Comparison of ENCODE assay signal across 14 cellular contexts in genomic region chr12:107322063-107322462, GRCh38.
DNase-seq lines count a peak whose midpoint lies in the region; ATAC-seq, FAIRE-seq and TF ChIP-seq lines count a peak whose summit lies in the region.
"Had no signal": no experiment of that assay in that cellular context is flagged by ENCODE, and none has a peak within 500 bp of the region (broad histone marks: within the 10 kb centered on the region; RNA-seq: fewer than 3 reads in every experiment).

No MANE protein-coding gene starts in this region.

- POLR2A ChIA-PET in activated CD4-positive, alpha-beta T cell treated with anti-CD3 and anti-CD28 coated beads for 36 hours (lab: Charles Lee) = no interaction called here

- in situ Hi-C loops in mammary epithelial cell (cut with MboI; ENCODE audit: low sequenced_read_pairs in 2 of 2) = no loop called here

- intact Hi-C loops in activated CD4-positive, alpha-beta T cell treated with anti-CD3 and anti-CD28 coated beads for 36 hours (cut with DNase I, micrococcal nuclease) = loop anchor here (2.0 to 10.0 kb wide), 3 partner anchors 35 to 1373 kb away; partner anchors contain the start of genes ISCU (in 1 of the 2) and SART3 (in 1 of the 2)
- intact Hi-C loops in mammary epithelial cell (cut with micrococcal nuclease) (loop anchor here (5.0 kb wide), 1 partner anchor 35 kb away; no protein-coding TSS in a partner anchor), pancreas (cut with DNase I) (no loop called here)

- H3K79me2 ChIP-seq in mammary epithelial cell (ENCODE audit: insufficient read depth, low read length) = peaks cover 70% of the 10 kb centered on the region
- H3K79me2 ChIP-seq in mesendoderm (ENCODE audit: control insufficient read depth, insufficient read depth, low read length) = no peaks in the 10 kb centered on the region

- peak overlapping the region; percentile 86 for H3K4me3 Mint-ChIP-seq in activated CD4-positive, alpha-beta T cell treated with anti-CD3 and anti-CD28 coated beads for 36 hours

- H3K56ac ChIP-seq in mesendoderm (ENCODE audit: low read length) = no peak overlapping the region

- H3K79me1 ChIP-seq in mesendoderm (ENCODE audit: low read length) = no peaks in the 10 kb centered on the region

- peak overlapping the region; percentile 95 for H3K27ac Mint-ChIP-seq in activated CD4-positive, alpha-beta T cell treated with anti-CD3 and anti-CD28 coated beads for 36 hours

- H3K27me3 Mint-ChIP-seq in activated CD4-positive, alpha-beta T cell treated with anti-CD3 and anti-CD28 coated beads for 36 hours = no peaks in the 10 kb centered on the region

- no peak overlapping the region for H2BK5ac ChIP-seq in mesendoderm (ENCODE audit: low read length)

- H3K4me3 ChIP-seq in mammary epithelial cell (replicated peaks in 1 of 3; ENCODE audit: insufficient read depth in 1 of 3, low read depth in 2 of 3, low read length in 3 of 3) = no peak overlapping the region
- H3K4me3 ChIP-seq in mesendoderm (ENCODE audit: low read length) = no peak overlapping the region
- no peak overlapping the region for H3K4me3 ChIP-seq in pancreas
- H3K4me3 ChIP-seq: esophagus muscularis mucosa had no signal

- H3K4me1 Mint-ChIP-seq in activated CD4-positive, alpha-beta T cell treated with anti-CD3 and anti-CD28 coated beads for 36 hours = peaks cover 50% of the 10 kb centered on the region

- H3K36me3 ChIP-seq in mammary epithelial cell (ENCODE audit: insufficient read depth, low read length) (no peaks in the 10 kb centered on the region), mesendoderm (ENCODE audit: control insufficient read depth, insufficient read depth, low read length) (no peaks in the 10 kb centered on the region), pancreas (no peaks in the 10 kb centered on the region)
- H3K36me3 ChIP-seq: esophagus muscularis mucosa, Peyer's patch, upper lobe of left lung had no signal

- H3K9ac ChIP-seq in mammary epithelial cell (ENCODE audit: insufficient read depth, low read length) (no peak overlapping the region), mesendoderm (ENCODE audit: low read length) (no peak overlapping the region)

- no peaks in the 10 kb centered on the region for H3K9me3 Mint-ChIP-seq in activated CD4-positive, alpha-beta T cell treated with anti-CD3 and anti-CD28 coated beads for 36 hours (ENCODE audit: low read depth)

- no peak overlapping the region for H3K4ac ChIP-seq in mesendoderm (ENCODE audit: low read depth, low read length)

- DNase-seq in activated CD4-positive, alpha-beta T cell treated with anti-CD3 and anti-CD28 coated beads for 36 hours = peak; percentile 76
- DNase-seq in activated CD4-positive, alpha-beta T cell treated with anti-CD3 and anti-CD28 coated beads, Interleukin-2, amount 50 U/mL, for 4 hours = no peak
- peak; percentile 35 for DNase-seq in UCSD-AML1 (lab: John Stamatoyannopoulos, UW; ENCODE audit: unreplicated experiment)
- DNase-seq in mammary epithelial cell = no peak
- peak; percentile 7 to 64 for DNase-seq in stimulated activated CD8-positive, alpha-beta memory T cell treated with anti-CD3 and anti-CD28 coated beads, Interleukin-7, amount 100 ng/mL, for 48 hours (ENCODE audit: extremely low read depth in 1 of 2, low read depth in 1 of 2)
- no peak for DNase-seq in mesendoderm
- no peak for DNase-seq in pancreas
- DNase-seq: NCI-H2029 treated with DMSO at 0.1 percent for 48 hours, upper lobe of left lung had no signal

- H3K4me2 ChIP-seq in mammary epithelial cell (ENCODE audit: insufficient read depth, low read depth, low read length) (peak overlapping the region; percentile 99), mesendoderm (ENCODE audit: low read length) (no peak overlapping the region)

- H2AK5ac ChIP-seq in mesendoderm (ENCODE audit: low read length) = no peak overlapping the region

- H3K27ac ChIP-seq in mammary epithelial cell (ENCODE audit: insufficient read depth, low read depth, low read length) (no peak overlapping the region), mesendoderm (ENCODE audit: low read depth, low read length) (no peak overlapping the region), pancreas (no peak overlapping the region)
- H3K27ac ChIP-seq: 22Rv1, esophagus muscularis mucosa, upper lobe of left lung, VCaP had no signal

- no peak overlapping the region for H2BK120ac ChIP-seq in mesendoderm (ENCODE audit: low read depth, low read length)

- H3K4me1 ChIP-seq in mammary epithelial cell (ENCODE audit: insufficient read depth, low read length) (peaks cover 24% of the 10 kb centered on the region), mesendoderm (ENCODE audit: control insufficient read depth, low read depth, low read length) (no peaks in the 10 kb centered on the region), pancreas (peaks cover 0 to 15% (median 14%) of the 10 kb centered on the region in 3 donors)

- ATAC-seq in activated CD4-positive, alpha-beta T cell treated with anti-CD3 and anti-CD28 coated beads for 36 hours = peak; percentile 31
- ATAC-seq in pancreas (no peak), GM18519 (IDR thresholded peaks at IDR 0.05; ENCODE audit: low FRiP score, unreplicated experiment) (no peak)

- H3K23ac ChIP-seq in mesendoderm (ENCODE audit: low read length) = no peak overlapping the region

- no TSS peak for BruUV-seq in mammary epithelial cell (replicated peaks; lab: Mats Ljungman, UMichigan)

- CTCF ChIA-PET in activated CD4-positive, alpha-beta T cell treated with anti-CD3 and anti-CD28 coated beads for 36 hours (lab: Charles Lee) = interaction anchor here (0.8 to 2.4 kb wide), 2 partner anchors 15 to 86 kb away, joined by 3 to 10 read pairs; no protein-coding TSS in a partner anchor
- CTCF ChIA-PET in mammary epithelial cell (lab: Charles Lee; ENCODE audit: low non-redundant PET) = no interaction called here

- no peak for FAIRE-seq in pancreas (lab: Jason Lieb, UNC)

- H4K20me1 ChIP-seq in mammary epithelial cell (ENCODE audit: insufficient read depth, low read length) = no peaks in the 10 kb centered on the region

- H3K27me3 ChIP-seq in mammary epithelial cell (ENCODE audit: insufficient read depth, low read length) (no peaks in the 10 kb centered on the region), mesendoderm (ENCODE audit: insufficient read depth, low read length, poor library complexity) (no peaks in the 10 kb centered on the region), pancreas (peaks cover 0 to 34% (median 8%) of the 10 kb centered on the region in 4 donors)
- H3K27me3 ChIP-seq: Peyer's patch had no signal

- no peak overlapping the region for H2AFZ ChIP-seq in mammary epithelial cell (ENCODE audit: low read depth, low read length)

- H3K9me3 ChIP-seq in mammary epithelial cell (replicated peaks; ENCODE audit: insufficient read depth, low read length) (no peaks in the 10 kb centered on the region), pancreas (no peaks in the 10 kb centered on the region)
- H3K9me3 ChIP-seq: esophagus muscularis mucosa, Peyer's patch, upper lobe of left lung had no signal

- H4K5ac ChIP-seq in mesendoderm (ENCODE audit: low read length) = no peak overlapping the region

- H4K8ac ChIP-seq in mesendoderm (ENCODE audit: low read depth, low read length) = no peak overlapping the region

- 100% methylated on average over 3 of the region's 3 CpGs for WGBS in mammary epithelial cell (ENCODE audit: low coverage, missing lambda C conversion rate)
- WGBS in mesendoderm (ENCODE audit: extremely low coverage, insufficient coverage, low lambda C conversion rate) = no CpG with 5 or more reads among the region's 3 CpGs
- WGBS in pancreas, 2 donors = 72 to 88% methylated on average over 3 of the region's 3 CpGs

- H3K36me3 Mint-ChIP-seq in activated CD4-positive, alpha-beta T cell treated with anti-CD3 and anti-CD28 coated beads for 36 hours (ENCODE audit: low read depth) = no peaks in the 10 kb centered on the region

- dilution Hi-C loops in mammary epithelial cell (cut with HindIII; ENCODE audit: low sequenced_read_pairs) = no loop called here

- H3K18ac ChIP-seq in mesendoderm (ENCODE audit: low read length) = no peak overlapping the region

- no peak overlapping the region for H2BK15ac ChIP-seq in mesendoderm (replicated peaks; ENCODE audit: low read depth)

- TF ChIP-seq CTCF in mammary epithelial cell (conservative IDR thresholded peaks at IDR 0.05 in 1 of 2, IDR thresholded peaks at IDR 0.05 in 1 of 2; ENCODE audit: extremely low read depth in 1 of 2, insufficient read depth in 1 of 2, low read depth in 1 of 2, low read length in 2 of 2) = no peak
- no peak for TF ChIP-seq CTCF in pancreas (IDR thresholded peaks at IDR 0.05)

Comparison
In these comparisons a context has a peak if more than half of its experiments do, and no peak if none do; other contexts are left out.
1. DNase-seq: peak in activated CD4-positive, alpha-beta T cell treated with anti-CD3 and anti-CD28 coated beads for 36 hours (single experiment), UCSD-AML1 (single experiment) and stimulated activated CD8-positive, alpha-beta memory T cell treated with anti-CD3 and anti-CD28 coated beads, Interleukin-7, amount 100 ng/mL, for 48 hours (2 of 2); none in activated CD4-positive, alpha-beta T cell treated with anti-CD3 and anti-CD28 coated beads, Interleukin-2, amount 50 U/mL, for 4 hours (0 of 2), mammary epithelial cell (single experiment), mesendoderm (single experiment) and pancreas (0 of 6).
2. intact Hi-C loops: an anchor here in activated CD4-positive, alpha-beta T cell treated with anti-CD3 and anti-CD28 coated beads for 36 hours (2.0 to 10.0 kb wide) and mammary epithelial cell (5.0 kb wide); none called in pancreas.